ENCODE assay signal across 8 cellular contexts in genomic region chr2:96207073-96207777, GRCh38. TPM values are rescaled to one million over a fixed set of nuclear protein-coding genes. Genes with fewer than 3 reads are reported as not detected.
DNase-seq lines count a peak whose midpoint lies in the region; ATAC-seq and TF ChIP-seq lines count a peak whose summit lies in the region.

No MANE protein-coding gene starts in this region.

- 41 to 42% methylated on average over 11 of the region's 11 CpGs for WGBS in ectodermal cell, 2 experiments

- no peak for TF ChIP-seq POLR2A in NB4 (IDR thresholded peaks at IDR 0.05; ENCODE audit: extremely low read depth, insufficient read length)

- DNase-seq in CD14-positive monocyte (ENCODE audit: low spot score), result no peak
- no peak for DNase-seq in NB4 (ENCODE audit: low read depth)
- DNase-seq in stimulated activated CD4-positive, alpha-beta T cell treated with anti-CD3 and anti-CD28 coated beads, Interleukin-2, amount 100 ng/mL, for 24 hours, result no peak

- ATAC-seq in HG03520 (IDR thresholded peaks at IDR 0.05; ENCODE audit: unreplicated experiment), result no peak
- no peak for ATAC-seq in GM19452 (IDR thresholded peaks at IDR 0.05; ENCODE audit: unreplicated experiment)
- ATAC-seq in GM21381 (IDR thresholded peaks at IDR 0.05; ENCODE audit: unreplicated experiment), result no peak

- no peak overlapping the region for H3K27ac ChIP-seq in ectodermal cell (ENCODE audit: insufficient read depth, low read depth, low read length, poor library complexity, severe bottlenecking)

- no peak for TF ChIP-seq CTCF in CD14-positive monocyte (IDR thresholded peaks at IDR 0.05)
- no peak for TF ChIP-seq CTCF in NB4 (IDR thresholded peaks at IDR 0.05; ENCODE audit: low read depth, low read length)
- no peak for TF ChIP-seq CTCF in nephron (IDR thresholded peaks at IDR 0.05; ENCODE audit: unreplicated experiment in 3 of 3)

- H3K4me1 ChIP-seq in ectodermal cell (ENCODE audit: control insufficient read depth, insufficient read depth, low read length), result peaks cover 14% of the 10 kb centered on the region

- H3K36me3 Mint-ChIP-seq in CD14-positive monocyte (peaks cover 13 to 34% of the 10 kb centered on the region in 2 donors), nephron (ENCODE audit: low read depth) (peaks cover 5% of the 10 kb centered on the region)

- peaks cover 66% of the 10 kb centered on the region for H3K4me1 Mint-ChIP-seq in CD14-positive monocyte
- peaks cover 53% of the 10 kb centered on the region for H3K4me1 Mint-ChIP-seq in nephron

- H3K4me3 Mint-ChIP-seq in CD14-positive monocyte (peak overlapping the region; percentile 94 to 95), nephron (peak overlapping the region; percentile 90 to 98 (median 96))

- intact Hi-C loops in CD14-positive monocyte (cut with micrococcal nuclease), result loop anchor here in 1 of 2 donors (5.0 kb wide), 1 partner anchor 35 kb away; no protein-coding TSS in a partner anchor

- H3K27me3 Mint-ChIP-seq in CD14-positive monocyte (ENCODE audit: low read depth in 3 of 3) (peaks cover 0 to 1% (median 0%) of the 10 kb centered on the region in 3 donors), nephron (ENCODE audit: low read depth) (no peaks in the 10 kb centered on the region)

- no peaks in the 10 kb centered on the region for H3K9me3 Mint-ChIP-seq in CD14-positive monocyte
- no peaks in the 10 kb centered on the region for H3K9me3 Mint-ChIP-seq in nephron

- H3K4me3 ChIP-seq in NB4 (ENCODE audit: low read depth, low read length), result peak overlapping the region; percentile 82
- H3K4me3 ChIP-seq in ectodermal cell (ENCODE audit: insufficient read depth, low read depth, low read length), result peak overlapping the region; percentile 97

- H3K27ac Mint-ChIP-seq in CD14-positive monocyte (peak overlapping the region; percentile 80 to 97 (median 90)), nephron (peak overlapping the region; percentile 85 to 96 (median 95))

- no peaks in the 10 kb centered on the region for H3K27me3 ChIP-seq in ectodermal cell (ENCODE audit: control insufficient read depth, insufficient read depth, low read length, poor library complexity, severe bottlenecking)

- H3K36me3 ChIP-seq in ectodermal cell (ENCODE audit: control insufficient read depth, insufficient read depth, low read length), result no peaks in the 10 kb centered on the region

- no peaks in the 10 kb centered on the region for H3K9me3 ChIP-seq in ectodermal cell (ENCODE audit: control insufficient read depth, low read length)

RNA-seq across cellular contexts. Expression of gene STARD7, which starts 1.4 kb away (rescaled TPM):
- 100 to 1,000 TPM; 172 to 179 TPM for polyA plus RNA-seq in CD14-positive monocyte
- polyA plus RNA-seq in ectodermal cell (2013, experiment 1 of 4), result 156 TPM
- 155 TPM for polyA plus RNA-seq in ectodermal cell (2013, experiment 2 of 4)
- 115 TPM for polyA plus RNA-seq in ectodermal cell (2013, experiment 3 of 4)
- 118 TPM for polyA plus RNA-seq in ectodermal cell (2013, experiment 4 of 4)

RNA-seq across cellular contexts. Expression of gene TMEM127, which starts 58.6 kb away (rescaled TPM):
- polyA plus RNA-seq in CD14-positive monocyte, result 100 to 1,000 TPM in 1 of 2 donors, 10 to 100 TPM in 1; 72.3 to 107 TPM
- 35.5 TPM for polyA plus RNA-seq in ectodermal cell (2013, experiment 1 of 4)
- 36.0 TPM for polyA plus RNA-seq in ectodermal cell (2013, experiment 2 of 4)
- polyA plus RNA-seq in ectodermal cell (2013, experiment 3 of 4), result 20.0 TPM
- polyA plus RNA-seq in ectodermal cell (2013, experiment 4 of 4), result 22.0 TPM

RNA-seq across cellular contexts. Expression of gene CIAO1, which starts 58.8 kb away (rescaled TPM):
- polyA plus RNA-seq in CD14-positive monocyte, result 10 to 100 TPM; 89.4 to 93.8 TPM
- 74.0 TPM for polyA plus RNA-seq in ectodermal cell (2013, experiment 1 of 4)
- 69.8 TPM for polyA plus RNA-seq in ectodermal cell (2013, experiment 2 of 4)
- polyA plus RNA-seq in ectodermal cell (2013, experiment 3 of 4), result 61.0 TPM
- polyA plus RNA-seq in ectodermal cell (2013, experiment 4 of 4), result 65.4 TPM
